Comparison of ENCODE assay signal across 21 cellular contexts in the genomic region with DNA sequence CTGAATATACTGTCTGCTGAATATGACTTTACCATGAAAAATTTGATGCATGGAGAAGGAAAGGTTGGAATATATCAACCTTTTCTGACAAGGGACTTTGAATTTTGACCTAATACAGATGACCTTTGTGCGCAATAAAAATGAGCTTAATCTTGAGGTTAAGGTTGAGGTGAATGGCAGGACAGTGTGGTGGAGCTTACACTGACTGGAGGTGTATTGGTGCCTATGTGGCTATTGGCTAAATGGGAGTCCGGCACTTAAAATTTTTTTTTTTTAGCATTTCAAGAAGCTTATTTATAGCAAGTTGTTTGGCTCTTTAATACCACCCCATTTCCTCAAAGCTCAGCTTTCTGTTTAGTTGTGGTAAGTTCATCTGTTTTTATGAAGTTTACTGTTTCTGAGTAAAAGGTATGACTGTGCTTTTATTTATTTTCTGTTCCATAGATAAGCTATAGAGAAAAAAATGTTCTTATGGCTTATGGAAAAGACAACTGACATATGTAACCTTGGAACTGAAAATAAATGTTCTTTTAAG. TPM values are rescaled to one million over a fixed set of nuclear protein-coding genes. Genes with fewer than 3 reads are reported as not detected.
DNase-seq lines count a peak whose midpoint lies in the region; ATAC-seq, FAIRE-seq and TF ChIP-seq lines count a peak whose summit lies in the region.
"Had no signal": no experiment of that assay in that cellular context is flagged by ENCODE, and none has a peak within 500 bp of the region (broad histone marks: within the 10 kb centered on the region; RNA-seq: fewer than 3 reads in every experiment).

No MANE protein-coding gene starts in this region.

- peaks cover 17 to 40% of the 10 kb centered on the region in 2 experiments for H3K79me1 ChIP-seq in IMR-90 (ENCODE audit: low read depth in 1 of 2, low read length in 2 of 2)

- TF ChIP-seq RAD21 in IMR-90 (IDR thresholded peaks at IDR 0.05; ENCODE audit: low read length), result no peak

- no peaks in the 10 kb centered on the region for H3K27me3 Mint-ChIP-seq in activated CD4-positive, alpha-beta T cell treated with anti-CD3 and anti-CD28 coated beads, Interleukin-2, amount 10 ng/mL, durations not matched to agents 24 days and 14 days
- H3K27me3 Mint-ChIP-seq in WTC11 (ENCODE audit: low read depth), result no peaks in the 10 kb centered on the region
- H3K27me3 Mint-ChIP-seq in T-helper 2 cell treated with Interferon-gamma antibody and Interleukin-4, amounts not matched to agents 5 μg/mL and 100 μg/mL, for 36 hours (ENCODE audit: low read depth), result no peaks in the 10 kb centered on the region

- in situ Hi-C loops in IMR-90 (cut with MboI; ENCODE audit: low sequenced_read_pairs), result no loop called here

- H3K36me3 ChIP-seq in IMR-90 (ENCODE audit: control insufficient read depth, insufficient read depth, low read length) (no peaks in the 10 kb centered on the region), small intestine (ENCODE audit: control insufficient read depth in 2 of 2, insufficient read depth in 2 of 2, low read length in 2 of 2) (no peaks in the 10 kb centered on the region), ovary (no peaks in the 10 kb centered on the region)

- no peaks in the 10 kb centered on the region for H3K9me3 Mint-ChIP-seq in activated CD4-positive, alpha-beta T cell treated with anti-CD3 and anti-CD28 coated beads, Interleukin-2, amount 10 ng/mL, durations not matched to agents 24 days and 14 days
- no peaks in the 10 kb centered on the region for H3K9me3 Mint-ChIP-seq in WTC11
- H3K9me3 Mint-ChIP-seq in T-helper 2 cell treated with Interferon-gamma antibody and Interleukin-4, amounts not matched to agents 5 μg/mL and 100 μg/mL, for 36 hours, result no peaks in the 10 kb centered on the region

- DNase-seq in activated CD4-positive, alpha-beta T cell treated with anti-CD3 and anti-CD28 coated beads, Interleukin-2, amount 10 ng/mL, durations not matched to agents 24 days and 14 days, result peak; percentile 14
- DNase-seq in activated CD4-positive, alpha-beta T cell treated with anti-CD3 and anti-CD28 coated beads for 1 hour, result no peak
- DNase-seq in IMR-90, result no peak
- no peak for DNase-seq in caudate nucleus (lab: John Stamatoyannopoulos, UW)
- peak; percentile 22 for DNase-seq in small intestine
- no peak for DNase-seq in WTC11 (ENCODE audit: low spot score)
- DNase-seq in ovary, result no peak
- DNase-seq in T-helper 2 cell treated with Interferon-gamma antibody and Interleukin-4, amounts not matched to agents 5 μg/mL and 100 μg/mL, for 36 hours (ENCODE audit: low spot score), result no peak
- DNase-seq: DMS79 treated with DMSO at 0.1 percent for 48 hours; GM23248; NCI-H1048; NCI-H2081 treated with DMSO at 0.1 percent for 48 hours; NCI-H446 treated with DMSO at 0.1 percent for 48 hours; NK-92 treated with Interleukin-12 subunit alpha and Interleukin-12 subunit beta, amount 100 ng/mL, for 24 hours; SHP77 had no signal

- dilution Hi-C loops in IMR-90 (cut with HindIII; ENCODE audit: low sequenced_read_pairs, unreplicated experiment), result no loop called here

- no peak overlapping the region for H4K5ac ChIP-seq in IMR-90 (ENCODE audit: low read depth, low read length)

- TF ChIP-seq CTCF in IMR-90 (conservative IDR thresholded peaks at IDR 0.05; ENCODE audit: low read depth, low read length) (no peak), WTC11 (IDR thresholded peaks at IDR 0.05) (no peak), ovary (IDR thresholded peaks at IDR 0.05) (no peak)

- no peaks in the 10 kb centered on the region for H4K20me1 ChIP-seq in IMR-90 (ENCODE audit: insufficient read depth, low read length)

- H2AK9ac ChIP-seq in IMR-90 (replicated peaks; ENCODE audit: low read depth, low read length, poor library complexity), result no peak overlapping the region

- H2BK5ac ChIP-seq in IMR-90 (ENCODE audit: low read depth, low read length, poor library complexity, severe bottlenecking), result no peak overlapping the region

- BruUV-seq in IMR-90 (replicated peaks; lab: Mats Ljungman, UMichigan), result no TSS peak

- no peaks in the 10 kb centered on the region for H3K36me3 Mint-ChIP-seq in activated CD4-positive, alpha-beta T cell treated with anti-CD3 and anti-CD28 coated beads, Interleukin-2, amount 10 ng/mL, durations not matched to agents 24 days and 14 days (ENCODE audit: low read depth)
- no peaks in the 10 kb centered on the region for H3K36me3 Mint-ChIP-seq in WTC11
- H3K36me3 Mint-ChIP-seq in T-helper 2 cell treated with Interferon-gamma antibody and Interleukin-4, amounts not matched to agents 5 μg/mL and 100 μg/mL, for 36 hours (ENCODE audit: low read depth), result no peaks in the 10 kb centered on the region

- no peak for FAIRE-seq in small intestine (lab: Jason Lieb, UNC)
- FAIRE-seq: HepG2, RCC 7860 had no signal

- H3K27ac Mint-ChIP-seq in activated CD4-positive, alpha-beta T cell treated with anti-CD3 and anti-CD28 coated beads, Interleukin-2, amount 10 ng/mL, durations not matched to agents 24 days and 14 days, result no peak overlapping the region
- H3K27ac Mint-ChIP-seq in WTC11, result no peak overlapping the region
- no peak overlapping the region for H3K27ac Mint-ChIP-seq in T-helper 2 cell treated with Interferon-gamma antibody and Interleukin-4, amounts not matched to agents 5 μg/mL and 100 μg/mL, for 36 hours

- no peak overlapping the region for H3K4me3 ChIP-seq in IMR-90 (ENCODE audit: insufficient read depth, low read depth, low read length)
- no peak overlapping the region for H3K4me3 ChIP-seq in small intestine (ENCODE audit: low read depth in 1 of 2, low read length in 2 of 2)
- H3K4me3 ChIP-seq in ovary, result no peak overlapping the region
- H3K4me3 ChIP-seq: GM23248, SK-N-MC had no signal

- TF ChIP-seq EP300 in ovary (IDR thresholded peaks at IDR 0.05), result no peak

- POLR2A ChIA-PET in IMR-90 (lab: Charles Lee; ENCODE audit: unreplicated experiment) (no interaction called here), WTC11 (lab: Charles Lee) (no interaction called here)

- H3K4me3 Mint-ChIP-seq in activated CD4-positive, alpha-beta T cell treated with anti-CD3 and anti-CD28 coated beads, Interleukin-2, amount 10 ng/mL, durations not matched to agents 24 days and 14 days, result no peak overlapping the region
- no peak overlapping the region for H3K4me3 Mint-ChIP-seq in WTC11
- no peak overlapping the region for H3K4me3 Mint-ChIP-seq in T-helper 2 cell treated with Interferon-gamma antibody and Interleukin-4, amounts not matched to agents 5 μg/mL and 100 μg/mL, for 36 hours

- H2BK20ac ChIP-seq in IMR-90 (ENCODE audit: low read depth, low read length), result peak overlapping the region; percentile 14; the same call in 1 of the 2 replicates

- H2AK5ac ChIP-seq in IMR-90 (ENCODE audit: low read depth, low read length), result no peak overlapping the region; the same call in 1 of the 2 replicates

- H2BK120ac ChIP-seq in IMR-90 (ENCODE audit: low read depth, low read length), result no peak overlapping the region

- TF ChIP-seq POLR2A in IMR-90 (IDR thresholded peaks at IDR 0.05; ENCODE audit: low read depth, low read length), result no peak
- TF ChIP-seq POLR2A in ovary (IDR thresholded peaks at IDR 0.05), result no peak

- H3K9me1 ChIP-seq in IMR-90 (ENCODE audit: insufficient read depth, low read length), result peaks cover 8% of the 10 kb centered on the region; the same call in 1 of the 2 replicates

- H3K4ac ChIP-seq in IMR-90 (ENCODE audit: low read depth, low read length), result no peak overlapping the region

- H3K9ac ChIP-seq in IMR-90 (ENCODE audit: low read depth, low read length), result no peak overlapping the region
- H3K9ac ChIP-seq: GM23248, KMS-11 had no signal

- H3K27ac ChIP-seq in IMR-90 (ENCODE audit: insufficient read depth, low read length) (no peak overlapping the region), caudate nucleus (ENCODE audit: low read depth, low read length) (peak overlapping the region; percentile 32), small intestine (ENCODE audit: low read depth in 1 of 2, low read length in 1 of 2) (no peak overlapping the region), ovary (no peak overlapping the region)
- H3K27ac ChIP-seq: 22Rv1, GM23248, KMS-11, SK-N-MC had no signal

- ATAC-seq in IMR-90 (ENCODE audit: low read depth), result no peak
- ATAC-seq in WTC11, result no peak
- ATAC-seq: HCT116, HepG2 had no signal

- peak overlapping the region; percentile 38; the same call in 1 of the 2 replicates for H3K14ac ChIP-seq in IMR-90 (replicated peaks; ENCODE audit: low read depth, low read length)

- 0 out of 4 replicates have a peak overlapping the region, but pooled peaks of 1 of the 2 experiments have one; percentile 47 for H4K8ac ChIP-seq in IMR-90 (ENCODE audit: low read depth in 2 of 2, low read length in 2 of 2)

- no peak overlapping the region for H3K56ac ChIP-seq in IMR-90 (ENCODE audit: extremely low read depth, insufficient read depth, low read length)

- 83% methylated on average over 1 of the region's 2 CpGs; no CpG with 5 or more reads in 1 of the 2 experiments for WGBS in IMR-90 (ENCODE audit: extremely low coverage in 2 of 2, insufficient read length in 1 of 2), 2 experiments
- WGBS in small intestine, 3 donors, result 83 to 95% (median 95%) methylated on average over 2 of the region's 2 CpGs
- WGBS in ovary, 3 donors, result 88 to 90% (median 89%) methylated on average over 2 of the region's 2 CpGs

- peaks cover 3% of the 10 kb centered on the region for H3K4me1 Mint-ChIP-seq in activated CD4-positive, alpha-beta T cell treated with anti-CD3 and anti-CD28 coated beads, Interleukin-2, amount 10 ng/mL, durations not matched to agents 24 days and 14 days
- peaks cover 16% of the 10 kb centered on the region for H3K4me1 Mint-ChIP-seq in WTC11
- peaks cover 4% of the 10 kb centered on the region for H3K4me1 Mint-ChIP-seq in T-helper 2 cell treated with Interferon-gamma antibody and Interleukin-4, amounts not matched to agents 5 μg/mL and 100 μg/mL, for 36 hours (ENCODE audit: low read depth)

- no peak overlapping the region; the same call in 2 of the 3 replicates for H2BK15ac ChIP-seq in IMR-90 (ENCODE audit: low read depth, low read length)

- H3K9me3 ChIP-seq in IMR-90 (ENCODE audit: control insufficient read depth, insufficient read depth, low read length) (no peaks in the 10 kb centered on the region), small intestine (ENCODE audit: control insufficient read depth, low read depth) (no peaks in the 10 kb centered on the region), ovary (no peaks in the 10 kb centered on the region)

- no peak overlapping the region for H3K18ac ChIP-seq in IMR-90 (ENCODE audit: low read depth, low read length)

- H3K4me2 ChIP-seq in IMR-90 (ENCODE audit: low read depth, low read length), result no peak overlapping the region
- H3K4me2 ChIP-seq: KMS-11 had no signal

- H3K27me3 ChIP-seq in IMR-90 (ENCODE audit: control insufficient read depth, insufficient read depth, low read length), result no peaks in the 10 kb centered on the region
- no peaks in the 10 kb centered on the region for H3K27me3 ChIP-seq in small intestine (ENCODE audit: control insufficient read depth in 2 of 2, insufficient read depth in 2 of 2, low read length in 2 of 2)
- no peaks in the 10 kb centered on the region for H3K27me3 ChIP-seq in ovary

- CTCF ChIA-PET in IMR-90 (lab: Yijun Ruan, JAX), result interaction anchor here (0.6 kb wide), 1 partner anchor 78 kb away, joined by 4 read pairs; no protein-coding TSS in a partner anchor
- CTCF ChIA-PET in WTC11 (lab: Charles Lee), result no interaction called here

- no peak overlapping the region for H3K23ac ChIP-seq in IMR-90 (ENCODE audit: low read depth, low read length)

- H3K4me1 ChIP-seq in IMR-90 (ENCODE audit: control insufficient read depth, insufficient read depth, low read length) (peaks cover 10% of the 10 kb centered on the region), small intestine (ENCODE audit: control insufficient read depth in 2 of 2, insufficient read depth in 1 of 2, low read depth in 1 of 2, low read length in 1 of 2) (peaks cover 0 to 3% of the 10 kb centered on the region in 2 donors), ovary (ENCODE audit: insufficient read depth) (peaks cover 1% of the 10 kb centered on the region)

- intact Hi-C loops in activated CD4-positive, alpha-beta T cell treated with anti-CD3 and anti-CD28 coated beads, Interleukin-2, amount 10 ng/mL, durations not matched to agents 24 days and 14 days (cut with micrococcal nuclease), result no loop called here
- intact Hi-C loops in IMR-90 (cut with micrococcal nuclease), result loop anchor here (10.0 kb wide), 2 partner anchors 540 to 1070 kb away; no protein-coding TSS in a partner anchor
- intact Hi-C loops in ovary (cut with DNase I), result no loop called here

- H2AFZ ChIP-seq in IMR-90 (replicated peaks; ENCODE audit: low read length, poor library complexity), result no peak overlapping the region
- H2AFZ ChIP-seq: GM23248 had no signal

- H4K91ac ChIP-seq in IMR-90 (ENCODE audit: insufficient read depth, low read depth, low read length), result no peak overlapping the region

RNA-seq across cellular contexts. Expression of gene CDIN1, which starts 15.2 kb away (rescaled TPM):
- total RNA-seq in activated CD4-positive, alpha-beta T cell treated with anti-CD3 and anti-CD28 coated beads, Interleukin-2, amount 10 ng/mL, durations not matched to agents 24 days and 14 days, result 12.7 and 14.9 TPM in 2 replicates
- total RNA-seq in IMR-90 (2012; rRNA removed) (17.2 and 36.7 TPM in 2 replicates), WTC11 (2021) (13.1 to 19.9 TPM (median 13.9 TPM) in 3 replicates), ovary (10 to 100 TPM in 2 of 7 donors, 1 to 10 TPM in 5; 6.1 to 15.7 (median 8.6) TPM)
- polyA plus RNA-seq in IMR-90 (2012; rRNA removed) (14.2 and 17.4 TPM in 2 replicates), small intestine (10 to 100 TPM in 1 of 3 donors, 1 to 10 TPM in 2; 3.7 to 12.5 (median 6.5) TPM), ovary (10 to 100 TPM in 1 of 2 donors, 1 to 10 TPM in 1; 4.1 to 11.6 TPM)
- polyA plus RNA-seq in IMR-90 (2012; cell fraction: cytosol; rRNA removed), result 17.8 and 25.3 TPM in 2 replicates
- polyA plus RNA-seq in IMR-90 (2012; cell fraction: nucleus; rRNA removed; ENCODE audit: low replicate concordance), result 33.8 and 39.3 TPM in 2 replicates

Comparison
In these comparisons a context has a peak if more than half of its experiments do, and no peak if none do; other contexts are left out.
1. DNase-seq: peak in activated CD4-positive, alpha-beta T cell treated with anti-CD3 and anti-CD28 coated beads, Interleukin-2, amount 10 ng/mL, durations not matched to agents 24 days and 14 days (single experiment) and small intestine (single experiment); none in activated CD4-positive, alpha-beta T cell treated with anti-CD3 and anti-CD28 coated beads for 1 hour (single experiment), IMR-90 (single experiment), caudate nucleus (0 of 61), WTC11 (single experiment), ovary (0 of 5) and T-helper 2 cell treated with Interferon-gamma antibody and Interleukin-4, amounts not matched to agents 5 μg/mL and 100 μg/mL, for 36 hours (single experiment).